In the genomic region with DNA sequence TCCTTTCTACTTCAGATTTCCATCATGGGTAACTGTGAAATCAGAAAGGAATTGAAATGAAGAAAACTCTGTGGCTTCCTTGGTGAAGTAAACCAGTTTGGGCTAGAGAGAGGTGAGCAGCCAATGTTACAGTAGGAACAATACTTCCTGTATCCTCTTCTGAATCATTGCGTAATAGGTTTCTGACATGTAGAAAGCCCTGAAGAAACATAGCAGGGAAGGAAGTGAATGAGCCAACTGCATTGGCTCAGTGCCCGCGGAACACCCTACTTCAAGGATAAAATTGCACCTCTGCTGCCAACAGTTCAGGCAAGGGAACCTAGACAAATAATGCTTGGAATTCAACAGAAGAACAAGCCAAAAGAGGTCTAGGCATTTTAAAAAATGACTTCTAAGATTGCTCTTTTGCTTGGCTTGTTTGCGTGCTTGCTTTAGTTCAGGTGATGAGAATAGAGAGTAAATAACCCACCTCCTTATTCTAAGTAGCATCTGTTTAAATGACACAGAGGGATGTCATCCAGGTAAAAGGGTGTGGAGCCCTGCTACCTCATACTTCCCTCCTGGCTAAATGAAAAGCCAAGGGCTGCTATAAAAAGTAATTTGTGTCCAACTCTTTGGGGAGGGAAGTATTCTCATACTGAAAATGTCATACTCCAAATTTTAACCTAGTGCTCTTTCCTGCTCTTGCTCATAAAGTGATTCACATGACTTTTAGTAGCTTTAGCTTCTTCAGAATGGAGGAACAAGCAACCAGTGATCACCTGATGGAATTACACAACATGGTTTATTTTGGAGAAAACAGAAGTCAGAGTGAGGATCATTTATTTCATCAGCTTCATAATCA, we compare ENCODE assay signal across 8 cellular contexts. TPM values are rescaled to one million over a fixed set of nuclear protein-coding genes. Genes with fewer than 3 reads are reported as not detected.
DNase-seq lines count a peak whose midpoint lies in the region; ATAC-seq, FAIRE-seq and TF ChIP-seq lines count a peak whose summit lies in the region.

No MANE protein-coding gene starts in this region.

- CTCF ChIA-PET in HepG2 (lab: Yijun Ruan, JAX; ENCODE audit: low intra/inter-chr PET ratio, low total read pairs): no interaction called here

- peak overlapping the region; percentile 66 for H3K4me2 ChIP-seq in GM23248 (ENCODE audit: unreplicated experiment)
- peak overlapping the region; percentile 50 for H3K4me2 ChIP-seq in HepG2 (ENCODE audit: low read depth, low read length)

- intact Hi-C loops in HepG2 (cut with micrococcal nuclease; ENCODE audit: unreplicated experiment): loop anchor here (5.0 kb wide), 1 partner anchor 40 kb away; no protein-coding TSS in a partner anchor
- intact Hi-C loops in testis (cut with DNase I; ENCODE audit: low total_unique reads): no loop called here

- no peak for TF ChIP-seq CTCF in LNCaP clone FGC (IDR thresholded peaks at IDR 0.05; ENCODE audit: control insufficient read depth, extremely low read depth, insufficient read depth)
- no peak for TF ChIP-seq CTCF in HepG2 (CRISPR knock-in tag; IDR thresholded peaks at IDR 0.05)
- no peak for TF ChIP-seq CTCF in testis (IDR thresholded peaks at IDR 0.05)

- in situ Hi-C loops in GM23248 (cut with MboI): no loop called here
- in situ Hi-C loops in HepG2 (cut with HindIII; ENCODE audit: extremely low pct_ligation_motif_present, low pct_unique_long_range_greater_than_20kb): no loop called here

- H3K9ac ChIP-seq in GM23248 (peak overlapping the region; percentile 45), SK-N-MC (ENCODE audit: insufficient read length) (no peak overlapping the region), HepG2 (ENCODE audit: insufficient read depth, low read depth, low read length) (no peak overlapping the region)

- TF ChIP-seq EP300 in HepG2 (IDR thresholded peaks at IDR 0.05; ENCODE audit: low read depth in 2 of 2, low read length in 2 of 2) (peak in 1 of 2 experiments; percentile 71; a peak in 2 of 4 replicates), HepG2 (CRISPR knock-in tag; IDR thresholded peaks at IDR 0.05; ENCODE audit: borderline replicate concordance) (peak; percentile 34; the same call in 1 of the 2 replicates)

- DNase-seq in GM03348 (ENCODE audit: low spot score) (peak; percentile 88), GM23248 (peak; percentile 96), LNCaP clone FGC (ENCODE audit: low read depth) (peak; percentile 84), SK-N-MC (ENCODE audit: low read depth, low spot score) (peak; percentile 77), caudate nucleus (lab: John Stamatoyannopoulos, UW) (peak in 15 of 61 donors; percentile 1 to 42 (median 11)), HepG2 (ENCODE audit: low spot score) (peak; percentile 86), testis (peak; percentile 88)

- no peak overlapping the region for H3K4me3 ChIP-seq in GM23248
- no peak overlapping the region for H3K4me3 ChIP-seq in LNCaP clone FGC (ENCODE audit: low read depth, low read length)
- peak overlapping the region; percentile 6 for H3K4me3 ChIP-seq in SK-N-MC
- H3K4me3 ChIP-seq in HepG2 (replicated peaks in 1 of 3; ENCODE audit: insufficient read depth in 1 of 3, low read depth in 2 of 3, low read length in 3 of 3): no peak overlapping the region
- no peak overlapping the region for H3K4me3 ChIP-seq in testis

- peaks cover 28% of the 10 kb centered on the region for H3F3A ChIP-seq in GM23248 (ENCODE audit: insufficient read depth)

- TF ChIP-seq POLR2A in HepG2 (IDR thresholded peaks at IDR 0.05; ENCODE audit: insufficient read depth in 1 of 2, low read depth in 2 of 2, low read length in 2 of 2) (no peak), testis (IDR thresholded peaks at IDR 0.05) (no peak)

- no TSS peak for BruUV-seq in HepG2 (replicated peaks; lab: Mats Ljungman, UMichigan)

- H4K20me1 ChIP-seq in GM23248 (ENCODE audit: insufficient read depth) (no peaks in the 10 kb centered on the region), HepG2 (ENCODE audit: insufficient read depth, low read length) (no peaks in the 10 kb centered on the region)

- H3K9me3 ChIP-seq in GM23248 (ENCODE audit: low read depth) (no peaks in the 10 kb centered on the region), SK-N-MC (ENCODE audit: low read depth, low read length) (no peaks in the 10 kb centered on the region), HepG2 (ENCODE audit: low read length) (no peaks in the 10 kb centered on the region), testis (no peaks in the 10 kb centered on the region)

- H3K27me3 ChIP-seq in GM23248 (replicated peaks; ENCODE audit: insufficient read depth): no peaks in the 10 kb centered on the region
- no peaks in the 10 kb centered on the region for H3K27me3 ChIP-seq in HepG2 (ENCODE audit: control insufficient read depth in 1 of 2, insufficient read depth in 2 of 2, low read length in 2 of 2)
- H3K27me3 ChIP-seq in testis: no peaks in the 10 kb centered on the region

- H3K4me1 ChIP-seq in GM23248 (ENCODE audit: insufficient read depth) (peaks cover 29% of the 10 kb centered on the region), HepG2 (ENCODE audit: insufficient read depth, low read length) (peaks cover 51% of the 10 kb centered on the region), testis (peaks cover 10% of the 10 kb centered on the region)

- no peaks in the 10 kb centered on the region for H3K79me2 ChIP-seq in GM23248 (ENCODE audit: insufficient read depth)
- no peaks in the 10 kb centered on the region for H3K79me2 ChIP-seq in HepG2 (ENCODE audit: insufficient read depth, low read length)

- peak; percentile 95 for FAIRE-seq in HepG2 (lab: Jason Lieb, UNC)

- POLR2A ChIA-PET in HepG2 (lab: Yijun Ruan, JAX): interaction anchor here (1.3 to 2.0 kb wide), 2 partner anchors 30 to 41 kb away, joined by 3 to 5 read pairs; partner anchors contain the start of gene AKIRIN2

- H2AFZ ChIP-seq in GM23248: 0 out of 2 replicates have a peak overlapping the region, but pooled peaks have one; percentile 19
- no peak overlapping the region for H2AFZ ChIP-seq in HepG2 (ENCODE audit: low read length)

- no peak for TF ChIP-seq RAD21 in HepG2 (CRISPR knock-in tag; IDR thresholded peaks at IDR 0.05)

- ATAC-seq in HepG2: peak; percentile 76
- no peak for ATAC-seq in HG02571 (IDR thresholded peaks at IDR 0.05; ENCODE audit: unreplicated experiment)

- H3K27ac ChIP-seq in GM23248 (peak overlapping the region; percentile 79), SK-N-MC (no peak overlapping the region), caudate nucleus (ENCODE audit: low read depth, low read length) (peak overlapping the region; percentile 22), HepG2 (ENCODE audit: extremely low read length, insufficient read depth, low read length) (peak overlapping the region; percentile 19), testis (peak overlapping the region; percentile 25 to 72)

- no peaks in the 10 kb centered on the region for H3K9me2 ChIP-seq in GM23248 (ENCODE audit: insufficient read depth)

- H3K36me3 ChIP-seq in GM23248 (ENCODE audit: low read depth) (no peaks in the 10 kb centered on the region), SK-N-MC (ENCODE audit: insufficient read depth, low read length) (no peaks in the 10 kb centered on the region), HepG2 (replicated peaks in 1 of 2; ENCODE audit: control insufficient read depth in 1 of 2, insufficient read depth in 2 of 2, low read length in 2 of 2) (no peaks in the 10 kb centered on the region), testis (ENCODE audit: low read depth, missing control alignments) (no peaks in the 10 kb centered on the region)

- 22% methylated on average over 4 of the region's 4 CpGs for WGBS in GM23248 (ENCODE audit: low coverage in 1 of 2, low lambda C conversion rate in 2 of 2, missing lambda C conversion rate in 2 of 2), 2 experiments
- WGBS in HepG2 (ENCODE audit: low lambda C conversion rate): 10% methylated on average over 4 of the region's 4 CpGs
- WGBS in testis, 2 donors: 20 to 28% methylated on average over 4 of the region's 4 CpGs

TF ChIP-seq in HepG2, 621 proteins besides CTCF, POLR2A, EP300 and RAD21 (continues in another document):
- TF ChIP-seq ZNF552 (CRISPR knock-in tag; IDR thresholded peaks at IDR 0.05; ENCODE audit: borderline replicate concordance): no peak
- 0 out of 2 replicates have a peak, but pooled peaks have one; percentile 40 for TF ChIP-seq KDM3A (CRISPR knock-in tag; IDR thresholded peaks at IDR 0.05; ENCODE audit: low read depth)
- TF ChIP-seq CENPX (CRISPR knock-in tag; IDR thresholded peaks at IDR 0.05): no peak
- peak; percentile 26; the same call in 1 of the 2 replicates for TF ChIP-seq SIX1 (CRISPR knock-in tag; IDR thresholded peaks at IDR 0.05; ENCODE audit: borderline replicate concordance)
- TF ChIP-seq KLF11 (CRISPR knock-in tag; IDR thresholded peaks at IDR 0.05): 0 out of 2 replicates have a peak, but pooled peaks have one; percentile 29
- TF ChIP-seq POGZ (CRISPR knock-in tag; IDR thresholded peaks at IDR 0.05): peak; percentile 30; the same call in 1 of the 2 replicates

RNA-seq across cellular contexts. Expression of gene AKIRIN2, which starts 30.0 kb away (rescaled TPM):
- total RNA-seq in GM23248 (2014; rRNA removed; shearing (Covaris generic)): 21.4 and 24.9 TPM in 2 replicates
- polyA plus RNA-seq in GM23248 (2016; fragmentation: Nextera tagmentation; extraction: Ambion mirVana) (60.6 and 66.2 TPM in 2 replicates), HepG2 (2011; rRNA removed) (15.6 and 16.0 TPM in 2 replicates), testis (ENCODE audit: insufficient read depth, low read depth, low replicate concordance) (65.2 TPM)
- total RNA-seq in HepG2 (2016; rRNA removed; fragmentation: Illumina TruSeq; extraction: Trizol) (23.4 and 29.2 TPM in 2 replicates), testis (10 to 100 TPM; 72.5 to 73.5 TPM)
- total RNA-seq in HepG2 (2016; cell fraction: cytosol; rRNA removed; fragmentation: Illumina TruSeq; extraction: Trizol; ENCODE audit: low read depth): 6.7 and 8.7 TPM in 2 replicates
- 21.0 and 29.6 TPM in 2 replicates for total RNA-seq in HepG2 (2016; cell fraction: insoluble cytoplasmic fraction; rRNA removed; fragmentation: Illumina TruSeq; extraction: Trizol)
- 30.2 and 32.7 TPM in 2 replicates for total RNA-seq in HepG2 (2016; cell fraction: membrane; rRNA removed; fragmentation: Illumina TruSeq; extraction: Trizol)
- 28.7 and 38.1 TPM in 2 replicates for total RNA-seq in HepG2 (2016; cell fraction: nucleus; rRNA removed; fragmentation: Illumina TruSeq; extraction: Trizol)
- 8.3 and 10.7 TPM in 2 replicates for polyA plus RNA-seq in HepG2 (2011; cell fraction: cytosol; rRNA removed)
- polyA plus RNA-seq in HepG2 (2011; cell fraction: nucleus; rRNA removed): 22.6 and 23.5 TPM in 2 replicates
- 40.3 and 44.8 TPM in 2 replicates for polyA plus RNA-seq in HepG2 (2012)
- polyA plus RNA-seq in HepG2 (2016; cell fraction: cytosol; fragmentation: Illumina TruSeq; extraction: Trizol; ENCODE audit: low read depth): 17.2 and 17.9 TPM in 2 replicates
- 59.2 and 61.5 TPM in 2 replicates for polyA plus RNA-seq in HepG2 (2016; cell fraction: insoluble cytoplasmic fraction; fragmentation: Illumina TruSeq; extraction: Trizol; ENCODE audit: low read depth)
- 34.9 and 39.3 TPM in 2 replicates for polyA plus RNA-seq in HepG2 (2016; cell fraction: membrane; fragmentation: Illumina TruSeq; extraction: Trizol; ENCODE audit: low read depth)
- polyA plus RNA-seq in HepG2 (2016; cell fraction: nucleus; fragmentation: Illumina TruSeq; extraction: Trizol; ENCODE audit: insufficient read depth, low read depth): 58.6 and 63.2 TPM in 2 replicates
- polyA minus RNA-seq in HepG2 (2011; rRNA and poly(A)+ RNA removed; ENCODE audit: low replicate concordance): 7.8 and 15.7 TPM in 2 replicates
- polyA minus RNA-seq in HepG2 (2011; cell fraction: cytosol; rRNA and poly(A)+ RNA removed): 25.7 and 27.7 TPM in 2 replicates
- polyA minus RNA-seq in HepG2 (2011; cell fraction: nucleus; rRNA and poly(A)+ RNA removed): 40.0 and 50.9 TPM in 2 replicates
